8 cellular contexts compared by ENCODE assay signal in genomic region chr9:69036319-69036718, GRCh38. TPM values are rescaled to one million over a fixed set of nuclear protein-coding genes. Genes with fewer than 3 reads are reported as not detected.
DNase-seq lines count a peak whose midpoint lies in the region; ATAC-seq and TF ChIP-seq lines count a peak whose summit lies in the region.

No MANE protein-coding gene starts in this region.

- H2BK120ac ChIP-seq in H9 (ENCODE audit: low read depth, low read length, poor library complexity, severe bottlenecking) = no peak overlapping the region

- no peaks in the 10 kb centered on the region for H3K9me2 ChIP-seq in PC-9 (ENCODE audit: insufficient read depth)

- no peak overlapping the region for H4K91ac ChIP-seq in H9 (ENCODE audit: insufficient read length, low read depth, low read length)

- H3K36me3 ChIP-seq in PC-9 (ENCODE audit: low read depth) (no peaks in the 10 kb centered on the region), thyroid gland (no peaks in the 10 kb centered on the region)

- no peak overlapping the region for H3K23ac ChIP-seq in H9 (ENCODE audit: insufficient read length, low read depth, low read length)

- H3K4me3 Mint-ChIP-seq in H9 (peak overlapping the region; percentile 96), memory B cell (peak overlapping the region; percentile 98)
- H3K4me3 Mint-ChIP-seq in central memory CD8-positive, alpha-beta T cell = peak overlapping the region; percentile 95

- H3K27ac ChIP-seq in H9 (ENCODE audit: insufficient read length, low read depth, low read length) = no peak overlapping the region
- H3K27ac ChIP-seq in PC-9 = 0 out of 2 replicates have a peak overlapping the region, but pooled peaks have one; percentile 21
- H3K27ac ChIP-seq in thyroid gland = peak overlapping the region in 2 of 3 donors; percentile 60 to 80

- CTCF ChIA-PET in PC-9 (lab: Charles Lee) = interaction anchor here (0.6 to 1.4 kb wide), 6 partner anchors 10 to 350 kb away, joined by 3 to 14 read pairs (median 6); no protein-coding TSS in a partner anchor

- H2AK5ac ChIP-seq in H9 (ENCODE audit: insufficient read length, low read length) = no peak overlapping the region

- peak overlapping the region; percentile 41 for H3K9ac ChIP-seq in H9 (ENCODE audit: extremely low read depth, insufficient read length, low read length)

- peaks cover 5% of the 10 kb centered on the region for H3K23me2 ChIP-seq in H9 (ENCODE audit: insufficient read length, low read depth, low read length, poor library complexity, severe bottlenecking)

- no peaks in the 10 kb centered on the region; a peak in 1 of 5 replicates for H3K9me3 Mint-ChIP-seq in H9
- H3K9me3 Mint-ChIP-seq in central memory CD8-positive, alpha-beta T cell = no peaks in the 10 kb centered on the region
- H3K9me3 Mint-ChIP-seq in memory B cell = peaks cover 2% of the 10 kb centered on the region

- H3T11ph ChIP-seq in H9 (ENCODE audit: low read length) = no peak overlapping the region

- intact Hi-C loops in PC-9 (cut with micrococcal nuclease; ENCODE audit: unreplicated experiment) = loop anchor here (1.0 to 10.0 kb wide), 4 partner anchors 86 to 376 kb away; no protein-coding TSS in a partner anchor
- intact Hi-C loops in thyroid gland (cut with DNase I) = loop anchor here (5.0 kb wide), 1 partner anchor 156 kb away; no protein-coding TSS in a partner anchor

- H3K4me1 ChIP-seq in H9 (ENCODE audit: insufficient read depth, low read length) (no peaks in the 10 kb centered on the region), PC-9 (replicated peaks; ENCODE audit: insufficient read depth) (0 out of 2 replicates have a peak, but pooled peaks cover 10% of the 10 kb centered on the region), thyroid gland (peaks cover 0 to 5% of the 10 kb centered on the region in 2 donors)

- no peak overlapping the region for H2BK5ac ChIP-seq in H9 (ENCODE audit: insufficient read length, low read length)

- H3K79me1 ChIP-seq in H9 (ENCODE audit: insufficient read depth, low read depth, low read length, poor library complexity, severe bottlenecking) = no peaks in the 10 kb centered on the region

- no peak overlapping the region for H4K5ac ChIP-seq in H9 (ENCODE audit: insufficient read length, low read depth, low read length)

- H3K27ac Mint-ChIP-seq in H9 = peak overlapping the region; percentile 89 to 94 (median 93); a peak in 6 of 7 replicates
- peak overlapping the region; percentile 85 for H3K27ac Mint-ChIP-seq in central memory CD8-positive, alpha-beta T cell (ENCODE audit: low read depth)
- peak overlapping the region; percentile 94 for H3K27ac Mint-ChIP-seq in memory B cell

- POLR2A ChIA-PET in PC-9 (lab: Charles Lee; ENCODE audit: unreplicated experiment) = interaction anchor here (0.6 kb wide), 1 partner anchor 157 kb away, joined by 18 read pairs; no protein-coding TSS in a partner anchor

- no peak overlapping the region for H4K8ac ChIP-seq in H9 (replicated peaks; ENCODE audit: insufficient read length, low read depth, low read length)

- H3K4ac ChIP-seq in H9 (ENCODE audit: low read depth, low read length) = no peak overlapping the region

- peaks cover 10% of the 10 kb centered on the region; the same call in 1 of the 2 replicates for H3F3A ChIP-seq in PC-9 (ENCODE audit: insufficient read depth, low read depth)

- no peak overlapping the region for H3K56ac ChIP-seq in H9 (ENCODE audit: insufficient read length, low read depth, low read length)

- no peak for TF ChIP-seq POLR2A in thyroid gland (IDR thresholded peaks at IDR 0.05)

- H2BK15ac ChIP-seq in H9 (ENCODE audit: low read depth, low read length) = no peak overlapping the region

- H3K4me2 ChIP-seq in H9 (ENCODE audit: insufficient read depth, insufficient read length, low read length) (peak overlapping the region; percentile 76), PC-9 (peak overlapping the region; percentile 96)

- H3K18ac ChIP-seq in H9 (ENCODE audit: insufficient read length, low read depth, low read length) = no peak overlapping the region

- no peak for TF ChIP-seq CTCF in H9 (conservative IDR thresholded peaks at IDR 0.05)
- TF ChIP-seq CTCF in PC-9 (conservative IDR thresholded peaks at IDR 0.05) = no peak
- no peak for TF ChIP-seq CTCF in thyroid gland (IDR thresholded peaks at IDR 0.05)

- H3K79me2 ChIP-seq in H9 (ENCODE audit: insufficient read depth, low read length) (peaks cover 16% of the 10 kb centered on the region), PC-9 (ENCODE audit: low read depth) (peaks cover 33% of the 10 kb centered on the region)

- H3K4me3 ChIP-seq in PC-9 (peak overlapping the region; percentile 93), thyroid gland (replicated peaks in 1 of 3) (peak overlapping the region; percentile 46 to 92 (median 48))

- peak overlapping the region; percentile 6; the same call in 1 of the 2 replicates for H3K14ac ChIP-seq in H9 (ENCODE audit: insufficient read depth, low read length)

- no CpG with 5 or more reads among the region's 14 CpGs for WGBS in H9 (ENCODE audit: extremely low coverage, insufficient read length, low lambda C conversion rate)
- WGBS in thyroid gland, 2 donors = 6 to 8% methylated on average over 14 of the region's 14 CpGs

- H3K27me3 Mint-ChIP-seq in H9 (ENCODE audit: low read depth) = no peaks in the 10 kb centered on the region
- no peaks in the 10 kb centered on the region for H3K27me3 Mint-ChIP-seq in central memory CD8-positive, alpha-beta T cell
- no peaks in the 10 kb centered on the region for H3K27me3 Mint-ChIP-seq in memory B cell

- H3K36me3 Mint-ChIP-seq in H9 (ENCODE audit: insufficient read depth in 1 of 3, low read depth in 3 of 3) = peaks cover 2 to 8% (median 5%) of the 10 kb centered on the region in 3 experiments; a peak in 3 of 7 replicates
- H3K36me3 Mint-ChIP-seq in central memory CD8-positive, alpha-beta T cell (ENCODE audit: insufficient read depth) = peaks cover 4% of the 10 kb centered on the region
- peaks cover 3% of the 10 kb centered on the region for H3K36me3 Mint-ChIP-seq in memory B cell

- no peaks in the 10 kb centered on the region for H4K20me1 ChIP-seq in H9 (ENCODE audit: control insufficient read depth, insufficient read depth, insufficient read length)
- H4K20me1 ChIP-seq in PC-9 (ENCODE audit: insufficient read depth) = no peaks in the 10 kb centered on the region

- DNase-seq in Daoy (ENCODE audit: low read depth) (peak; percentile 40), H9 (no peak), PC-9 (no peak), memory B cell (ENCODE audit: low spot score in 2 of 2) (peak in 1 of 2 donors; percentile 22), thyroid gland (no peak), mesenteric fat pad (ENCODE audit: low spot score) (no peak)
- DNase-seq in central memory CD8-positive, alpha-beta T cell (ENCODE audit: low spot score in 2 of 2) = no peak

- H3K9me3 ChIP-seq in H9 (ENCODE audit: control insufficient read depth, low read depth, low read length) (no peaks in the 10 kb centered on the region), PC-9 (ENCODE audit: insufficient read depth, low read depth) (no peaks in the 10 kb centered on the region), thyroid gland (no peaks in the 10 kb centered on the region)

- H2AFZ ChIP-seq in H9 (ENCODE audit: low read length) = no peak overlapping the region
- peak overlapping the region; percentile 100 for H2AFZ ChIP-seq in PC-9

- peak; percentile 22 for ATAC-seq in central memory CD8-positive, alpha-beta T cell (replicated peaks; ENCODE audit: extremely low read depth, poor library complexity, severe bottlenecking)
- ATAC-seq in memory B cell (ENCODE audit: low read depth) (peak; percentile 36), HG02610 (IDR thresholded peaks at IDR 0.05; ENCODE audit: unreplicated experiment) (no peak)

- no peak overlapping the region for H2BK12ac ChIP-seq in H9 (ENCODE audit: insufficient read length, low read depth, low read length)

- H3K27me3 ChIP-seq in H9 (ENCODE audit: insufficient read depth, low read length) (no peaks in the 10 kb centered on the region), PC-9 (ENCODE audit: insufficient read depth, low read depth) (no peaks in the 10 kb centered on the region), thyroid gland (no peaks in the 10 kb centered on the region)

- H3K4me1 Mint-ChIP-seq in H9 (peaks cover 14 to 23% of the 10 kb centered on the region in 2 experiments), memory B cell (peaks cover 12% of the 10 kb centered on the region)
- H3K4me1 Mint-ChIP-seq in central memory CD8-positive, alpha-beta T cell = peaks cover 16% of the 10 kb centered on the region

- H2BK20ac ChIP-seq in H9 (ENCODE audit: low read depth, low read length, poor library complexity, severe bottlenecking) = no peak overlapping the region

- BruUV-seq in PC-9 (replicated peaks; lab: Mats Ljungman, UMichigan) = TSS peak; percentile 64

RNA-seq across cellular contexts. Expression of gene FXN, which starts 0.8 kb away (rescaled TPM):
- 14.6 and 21.1 TPM in 2 replicates for total RNA-seq in Daoy (2014; rRNA removed; shearing (Covaris generic))
- total RNA-seq in H9 (2021) (34.4 and 36.7 TPM in 2 replicates), PC-9 (2021) (12.0 and 19.5 TPM in 2 replicates), thyroid gland (10 to 100 TPM; 10.6 to 11.4 (median 11.1) TPM), mesenteric fat pad (16.5 TPM)

RNA-seq across cellular contexts. Expression of gene PRKACG, which starts 22.4 kb away (rescaled TPM):
- not detected in 2 replicates for total RNA-seq in Daoy (2014; rRNA removed; shearing (Covaris generic))
- total RNA-seq in H9 (2021) = not detected in 2 replicates
- total RNA-seq in PC-9 (2021) = not detected in 2 replicates
- total RNA-seq in thyroid gland = not detected
- not detected for total RNA-seq in mesenteric fat pad
